Comparison of ENCODE assay signal across 19 cellular contexts in genomic region chr6:34349226-34349625, GRCh38. TPM values are rescaled to one million over a fixed set of nuclear protein-coding genes. Genes with fewer than 3 reads are reported as not detected.
A peak's percentile ranks its signal among the peaks of the same experiment; 100 is the strongest.
DNase-seq lines count a peak whose midpoint lies in the region; ATAC-seq, FAIRE-seq and TF ChIP-seq lines count a peak whose summit lies in the region.
"Had no signal": no experiment of that assay in that cellular context is flagged by ENCODE, and none has a peak within 500 bp of the region (broad histone marks: within the 10 kb centered on the region; RNA-seq: fewer than 3 reads in every experiment).

No MANE protein-coding gene starts in this region.

- H3K9ac ChIP-seq in mammary epithelial cell (ENCODE audit: insufficient read depth, low read length): no peak overlapping the region
- no peak overlapping the region for H3K9ac ChIP-seq in colonic mucosa (ENCODE audit: low read depth in 2 of 2, low read length in 2 of 2)

- dilution Hi-C loops in mammary epithelial cell (cut with HindIII; ENCODE audit: low sequenced_read_pairs): no loop called here

- H3K9me3 ChIP-seq in mammary epithelial cell (replicated peaks; ENCODE audit: insufficient read depth, low read length) (no peaks in the 10 kb centered on the region), neutrophil (no peaks in the 10 kb centered on the region), colonic mucosa (no peaks in the 10 kb centered on the region)

- DNase-seq in GM12891 (ENCODE audit: insufficient read length, low spot score) (no peak), LHCN-M2 (ENCODE audit: low read depth) (peak; percentile 26), mammary epithelial cell (peak; percentile 8), GM20000 (ENCODE audit: low spot score) (no peak), colonic mucosa (no peak), NCI-H2081 treated with DMSO at 0.1 percent for 48 hours (lab: John Stamatoyannopoulos, UW) (no peak), Right ventricle myocardium superior (no peak)
- DNase-seq: COR-L47; DMS153; H7; NCI-H1105 treated with DMSO at 0.1 percent for 48 hours; NCI-H1694 treated with DMSO at 0.1 percent for 48 hours; NCI-H446 treated with DMSO at 0.1 percent for 48 hours; NK-92 treated with Interleukin-12 subunit alpha and Interleukin-12 subunit beta, amount 100 ng/mL, for 24 hours; OCI-M1; SIG-M5 had no signal

- no peak overlapping the region for H3K4me3 ChIP-seq in mammary epithelial cell (replicated peaks in 1 of 3; ENCODE audit: insufficient read depth in 1 of 3, low read depth in 2 of 3, low read length in 3 of 3)
- H3K4me3 ChIP-seq in neutrophil (ENCODE audit: low read depth in 1 of 2, low read length in 1 of 2): no peak overlapping the region
- H3K4me3 ChIP-seq in colonic mucosa: no peak overlapping the region
- H3K4me3 ChIP-seq: K562 had no signal

- H3K4me1 ChIP-seq in mammary epithelial cell (ENCODE audit: insufficient read depth, low read length) (no peaks in the 10 kb centered on the region), neutrophil (ENCODE audit: control insufficient read depth in 1 of 2, insufficient read depth in 1 of 2, low read depth in 1 of 2, low read length in 1 of 2) (peaks cover 29 to 52% of the 10 kb centered on the region in 2 experiments), colonic mucosa (no peaks in the 10 kb centered on the region)

- H3K4me2 ChIP-seq in mammary epithelial cell (ENCODE audit: insufficient read depth, low read depth, low read length): no peak overlapping the region

- H3K36me3 ChIP-seq in mammary epithelial cell (ENCODE audit: insufficient read depth, low read length) (no peaks in the 10 kb centered on the region), neutrophil (no peaks in the 10 kb centered on the region), colonic mucosa (no peaks in the 10 kb centered on the region)

- no peaks in the 10 kb centered on the region for H3K27me3 ChIP-seq in mammary epithelial cell (ENCODE audit: insufficient read depth, low read length)
- no peaks in the 10 kb centered on the region for H3K27me3 ChIP-seq in neutrophil
- H3K27me3 ChIP-seq in colonic mucosa: no peaks in the 10 kb centered on the region

- CTCF ChIA-PET in mammary epithelial cell (lab: Charles Lee; ENCODE audit: low non-redundant PET): no interaction called here

- WGBS in mammary epithelial cell (ENCODE audit: low coverage, missing lambda C conversion rate): 93% methylated on average over 5 of the region's 5 CpGs

- FAIRE-seq in GM12891 (lab: Jason Lieb, UNC): peak; percentile 13
- FAIRE-seq: K562 had no signal

- peaks cover 78% of the 10 kb centered on the region for H3K79me2 ChIP-seq in mammary epithelial cell (ENCODE audit: insufficient read depth, low read length)

- no peak for TF ChIP-seq CTCF in mammary epithelial cell (conservative IDR thresholded peaks at IDR 0.05 in 1 of 2, IDR thresholded peaks at IDR 0.05 in 1 of 2; ENCODE audit: extremely low read depth in 1 of 2, insufficient read depth in 1 of 2, low read depth in 1 of 2, low read length in 2 of 2)
- no peak for TF ChIP-seq CTCF in neutrophil (IDR thresholded peaks at IDR 0.05)
- TF ChIP-seq CTCF in GM20000 (IDR thresholded peaks at IDR 0.05; ENCODE audit: extremely low read depth, missing control alignments): no peak
- no peak for TF ChIP-seq CTCF in colonic mucosa (IDR thresholded peaks at IDR 0.05)

- in situ Hi-C loops in mammary epithelial cell (cut with MboI; ENCODE audit: low sequenced_read_pairs in 2 of 2): no loop called here

- TF ChIP-seq POLR2A in GM12891 (IDR thresholded peaks at IDR 0.05; ENCODE audit: low read depth, low read length): no peak

- intact Hi-C loops in mammary epithelial cell (cut with micrococcal nuclease): no loop called here
- intact Hi-C loops in colonic mucosa (cut with DNase I): no loop called here
- intact Hi-C loops in Right ventricle myocardium superior (cut with DNase I): no loop called here

- BruUV-seq in mammary epithelial cell (replicated peaks; lab: Mats Ljungman, UMichigan): no TSS peak

- no peaks in the 10 kb centered on the region for H4K20me1 ChIP-seq in mammary epithelial cell (ENCODE audit: insufficient read depth, low read length)

- no peak overlapping the region for H2AFZ ChIP-seq in mammary epithelial cell (ENCODE audit: low read depth, low read length)

- H3K27ac ChIP-seq in mammary epithelial cell (ENCODE audit: insufficient read depth, low read depth, low read length) (no peak overlapping the region), neutrophil (peak overlapping the region; percentile 41), colonic mucosa (no peak overlapping the region)
- H3K27ac ChIP-seq: C4-2B had no signal

- ATAC-seq in Right ventricle myocardium superior (ENCODE audit: poor library complexity): no peak
- ATAC-seq: K562 had no signal

TF ChIP-seq in GM12891, 5 proteins besides CTCF, POLR2A, EP300 and RAD21:
- TF ChIP-seq TAF1 (IDR thresholded peaks at IDR 0.05; ENCODE audit: low read depth, low read length): no peak
- no peak for TF ChIP-seq SPI1 (IDR thresholded peaks at IDR 0.05; ENCODE audit: low read depth, low read length)
- TF ChIP-seq POLR2AphosphoS5 (IDR thresholded peaks at IDR 0.05; ENCODE audit: low read depth, low read length): no peak
- TF ChIP-seq PAX5 (IDR thresholded peaks at IDR 0.05; ENCODE audit: insufficient read depth, low read length, severe bottlenecking): no peak
- TF ChIP-seq POU2F2 (IDR thresholded peaks at IDR 0.05; ENCODE audit: low read depth, low read length): no peak

RNA-seq across cellular contexts. Expression of gene NUDT3, which starts 43.2 kb away (rescaled TPM):
- polyA plus RNA-seq in GM12891 (2012; ENCODE audit: low read depth, missing spikeins): 4.7 TPM
- total RNA-seq in LHCN-M2 (2014; rRNA removed) (21.5 and 26.1 TPM in 2 replicates), mammary epithelial cell (10 to 100 TPM; 17.9 to 20.2 TPM), colonic mucosa (10 to 100 TPM; 11.9 to 16.2 TPM), Right ventricle myocardium superior (49.6 TPM)
- 6.4 TPM for polyA plus RNA-seq in LHCN-M2 (2012)
- 13.0 TPM for polyA plus RNA-seq in mammary epithelial cell
- 18.3 TPM for polyA minus RNA-seq in mammary epithelial cell

Comparison
In these comparisons a context has a peak if more than half of its experiments do, and no peak if none do; other contexts are left out.
1. DNase-seq: peak in LHCN-M2 (single experiment) and mammary epithelial cell (single experiment); none in GM12891 (single experiment), GM20000 (single experiment), colonic mucosa (single experiment), NCI-H2081 treated with DMSO at 0.1 percent for 48 hours (single experiment) and Right ventricle myocardium superior (single experiment).